Comparison of ENCODE assay signal across 8 cellular contexts in the genomic region with DNA sequence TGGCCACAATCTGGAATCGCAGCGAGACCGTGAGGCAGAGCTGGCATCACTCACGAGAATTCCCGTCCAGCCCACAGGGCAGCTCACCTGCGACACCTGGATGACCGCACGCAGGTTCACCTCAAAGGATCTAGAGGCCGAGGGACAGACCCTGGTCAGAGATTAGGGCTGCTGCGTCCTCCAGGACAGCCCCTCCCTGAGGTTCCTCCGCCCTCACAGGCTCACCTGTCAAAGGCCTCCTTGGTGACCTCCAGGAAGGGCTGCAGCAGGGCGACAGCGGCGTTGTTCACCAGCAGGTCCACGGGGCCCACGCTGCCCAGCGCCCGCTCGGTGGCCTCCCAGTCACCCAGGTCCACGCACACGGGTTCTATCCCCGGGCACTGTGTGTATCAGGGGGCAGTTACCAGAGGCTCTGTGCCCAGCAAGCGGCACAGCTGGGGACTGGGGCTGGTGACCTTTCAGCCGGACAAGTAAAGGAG. TPM values are rescaled to one million over a fixed set of nuclear protein-coding genes. Genes with fewer than 3 reads are reported as not detected.
DNase-seq lines count a peak whose midpoint lies in the region; ATAC-seq, FAIRE-seq and TF ChIP-seq lines count a peak whose summit lies in the region.

No MANE protein-coding gene starts in this region.

- no peaks in the 10 kb centered on the region for H3K36me3 ChIP-seq in adrenal gland (replicated peaks in 1 of 2)
- H3K36me3 ChIP-seq in HepG2 (replicated peaks in 1 of 2; ENCODE audit: control insufficient read depth in 1 of 2, insufficient read depth in 2 of 2, low read length in 2 of 2): peaks cover 5 to 12% of the 10 kb centered on the region in 2 experiments
- peaks cover 0 to 13% (median 8%) of the 10 kb centered on the region in 3 donors for H3K36me3 ChIP-seq in tibial artery

- H3K4me2 ChIP-seq in HepG2 (ENCODE audit: low read depth, low read length): peak overlapping the region; percentile 95

- BruUV-seq in HepG2 (replicated peaks; lab: Mats Ljungman, UMichigan): no TSS peak

- 38 to 78% (median 41%) methylated on average over 9 to 24 of the region's 24 CpGs for WGBS in adrenal gland, 4 donors
- WGBS in HepG2 (ENCODE audit: low lambda C conversion rate): 17% methylated on average over 14 of the region's 24 CpGs

- no peak for ATAC-seq in activated T-cell treated with anti-CD3 and anti-CD28 coated beads, Interleukin-2, amount 50 U/mL, for 72 hours (replicated peaks in 1 of 2)
- ATAC-seq in HepG2 (no peak), GM19023 (IDR thresholded peaks at IDR 0.05; ENCODE audit: unreplicated experiment) (no peak), HG02571 (IDR thresholded peaks at IDR 0.05; ENCODE audit: unreplicated experiment) (no peak)

- intact Hi-C loops in adrenal gland (cut with DNase I) (loop anchor here in 1 of 2 donors (10.0 kb wide), 1 partner anchor 278 kb away; the partner anchor contains the start of gene CD7), HepG2 (cut with micrococcal nuclease; ENCODE audit: unreplicated experiment) (loop anchor here (1.0 to 5.0 kb wide), 5 partner anchors 13 to 116 kb away; partner anchors contain the start of genes GPS1, LRRC45 and RFNG), tibial artery (cut with DNase I; ENCODE audit: low total_unique reads) (loop anchor here (5.0 kb wide), 1 partner anchor 61 kb away; the partner anchor contains the start of gene FASN)

- H4K20me1 ChIP-seq in HepG2 (ENCODE audit: insufficient read depth, low read length): peaks cover 20% of the 10 kb centered on the region

- H3K9ac ChIP-seq in HepG2 (ENCODE audit: insufficient read depth, low read depth, low read length): peak overlapping the region; percentile 91

- peaks cover 12% of the 10 kb centered on the region for H3K4me1 Mint-ChIP-seq in activated T-cell treated with anti-CD3 and anti-CD28 coated beads, Interleukin-2, amount 50 U/mL, for 72 hours (ENCODE audit: low read depth)

- no peak for FAIRE-seq in HepG2 (lab: Jason Lieb, UNC)

- in situ Hi-C loops in HepG2 (cut with HindIII; ENCODE audit: extremely low pct_ligation_motif_present, low pct_unique_long_range_greater_than_20kb): loop anchor here (5.0 kb wide), 1 partner anchor 121 kb away; no protein-coding TSS in a partner anchor

- no peak overlapping the region for H3K27ac Mint-ChIP-seq in activated T-cell treated with anti-CD3 and anti-CD28 coated beads, Interleukin-2, amount 50 U/mL, for 72 hours

- no peaks in the 10 kb centered on the region for H3K27me3 ChIP-seq in adrenal gland
- no peaks in the 10 kb centered on the region for H3K27me3 ChIP-seq in HepG2 (ENCODE audit: control insufficient read depth in 1 of 2, insufficient read depth in 2 of 2, low read length in 2 of 2)
- peaks cover 0 to 19% of the 10 kb centered on the region in 2 donors for H3K27me3 ChIP-seq in tibial artery

- H3K9me3 ChIP-seq in adrenal gland (replicated peaks in 1 of 3) (no peaks in the 10 kb centered on the region), HepG2 (ENCODE audit: low read length) (no peaks in the 10 kb centered on the region), tibial artery (no peaks in the 10 kb centered on the region)

- CTCF ChIA-PET in HepG2 (lab: Yijun Ruan, JAX; ENCODE audit: low intra/inter-chr PET ratio, low total read pairs): interaction anchor here (1.1 to 1.8 kb wide), 2 partner anchors 14 to 78 kb away, joined by 3 to 7 read pairs; no protein-coding TSS in a partner anchor

- no peaks in the 10 kb centered on the region for H3K9me3 Mint-ChIP-seq in activated T-cell treated with anti-CD3 and anti-CD28 coated beads, Interleukin-2, amount 50 U/mL, for 72 hours

- peaks cover 14 to 19% of the 10 kb centered on the region in 2 donors for H3K4me1 ChIP-seq in adrenal gland (replicated peaks in 1 of 2)
- peaks cover 60% of the 10 kb centered on the region for H3K4me1 ChIP-seq in HepG2 (ENCODE audit: insufficient read depth, low read length)
- peaks cover 0 to 28% (median 21%) of the 10 kb centered on the region in 4 donors for H3K4me1 ChIP-seq in tibial artery

- TF ChIP-seq POLR2A in adrenal gland (IDR thresholded peaks at IDR 0.05) (no peak), HepG2 (IDR thresholded peaks at IDR 0.05; ENCODE audit: insufficient read depth in 1 of 2, low read depth in 2 of 2, low read length in 2 of 2) (no peak; a peak in 1 of 4 replicates)

- H3K27ac ChIP-seq in adrenal gland (peak overlapping the region; percentile 90 to 99 (median 93)), HepG2 (ENCODE audit: extremely low read length, insufficient read depth, low read length) (peak overlapping the region; percentile 91), tibial artery (peak overlapping the region; percentile 96 to 99)

- DNase-seq in activated T-cell treated with anti-CD3 and anti-CD28 coated beads, Interleukin-2, amount 50 U/mL, for 72 hours: no peak
- DNase-seq in activated T-cell treated with anti-CD3 and anti-CD28 coated beads, Interleukin-2, amount 50 U/mL, for 1 hour: no peak
- DNase-seq in adrenal gland: no peak
- no peak for DNase-seq in HepG2 (ENCODE audit: low spot score)
- no peak for DNase-seq in tibial artery
- no peak for DNase-seq in amygdala (lab: John Stamatoyannopoulos, UW)

- no peaks in the 10 kb centered on the region for H3K27me3 Mint-ChIP-seq in activated T-cell treated with anti-CD3 and anti-CD28 coated beads, Interleukin-2, amount 50 U/mL, for 72 hours (ENCODE audit: low read depth)

- no peak overlapping the region for H2AFZ ChIP-seq in HepG2 (ENCODE audit: low read length)

- TF ChIP-seq CTCF in adrenal gland (IDR thresholded peaks at IDR 0.05) (no peak), HepG2 (CRISPR knock-in tag; IDR thresholded peaks at IDR 0.05) (0 out of 2 replicates have a peak, but pooled peaks have one; percentile 2), tibial artery (IDR thresholded peaks at IDR 0.05) (no peak)

- H3K36me3 Mint-ChIP-seq in activated T-cell treated with anti-CD3 and anti-CD28 coated beads, Interleukin-2, amount 50 U/mL, for 72 hours (ENCODE audit: insufficient read depth in 2 of 2): no peaks in the 10 kb centered on the region

- POLR2A ChIA-PET in HepG2 (lab: Yijun Ruan, JAX): interaction anchor here (0.9 to 6.2 kb wide), 10 partner anchors 14 to 215 kb away, joined by 3 to 112 read pairs (median 14); partner anchors contain the start of genes ARHGDIA, CENPX, FASN and LRRC45

- TF ChIP-seq EP300 in HepG2 (IDR thresholded peaks at IDR 0.05; ENCODE audit: low read depth in 2 of 2, low read length in 2 of 2) (no peak), HepG2 (CRISPR knock-in tag; IDR thresholded peaks at IDR 0.05; ENCODE audit: borderline replicate concordance) (no peak)

- H3K79me2 ChIP-seq in HepG2 (ENCODE audit: insufficient read depth, low read length): peaks cover 13% of the 10 kb centered on the region

- peak overlapping the region; percentile 86 to 89 for H3K4me3 Mint-ChIP-seq in activated T-cell treated with anti-CD3 and anti-CD28 coated beads, Interleukin-2, amount 50 U/mL, for 72 hours

- H3K4me3 ChIP-seq in adrenal gland (peak overlapping the region in 3 of 4 donors; percentile 28 to 69 (median 55)), HepG2 (replicated peaks in 1 of 3; ENCODE audit: insufficient read depth in 1 of 3, low read depth in 2 of 3, low read length in 3 of 3) (peak overlapping the region; percentile 87 to 98 (median 93)), tibial artery (peak overlapping the region; percentile 64 to 97)

- no peak for TF ChIP-seq RAD21 in HepG2 (CRISPR knock-in tag; IDR thresholded peaks at IDR 0.05)

RNA-seq across cellular contexts. Expression of gene DCXR, which starts 0.8 kb away (rescaled TPM):
- 100 to 1,000 TPM; 114 to 125 TPM for total RNA-seq in activated T-cell treated with anti-CD3 and anti-CD28 coated beads, Interleukin-2, amount 50 U/mL, for 72 hours
- total RNA-seq in adrenal gland: 100 to 1,000 TPM in 6 of 8 donors, 10 to 100 TPM in 2; 66.9 to 183 (median 111) TPM
- 100 to 1,000 TPM in 1 of 3 donors, 10 to 100 TPM in 2; 67.7 to 163 (median 96.0) TPM for polyA plus RNA-seq in adrenal gland
- total RNA-seq in HepG2 (2016; rRNA removed; fragmentation: Illumina TruSeq; extraction: Trizol): 286 and 311 TPM in 2 replicates
- total RNA-seq in HepG2 (2016; cell fraction: cytosol; rRNA removed; fragmentation: Illumina TruSeq; extraction: Trizol; ENCODE audit: low read depth): 275 and 353 TPM in 2 replicates
- 302 and 321 TPM in 2 replicates for total RNA-seq in HepG2 (2016; cell fraction: insoluble cytoplasmic fraction; rRNA removed; fragmentation: Illumina TruSeq; extraction: Trizol)
- 228 and 297 TPM in 2 replicates for total RNA-seq in HepG2 (2016; cell fraction: membrane; rRNA removed; fragmentation: Illumina TruSeq; extraction: Trizol)
- 132 and 152 TPM in 2 replicates for total RNA-seq in HepG2 (2016; cell fraction: nucleus; rRNA removed; fragmentation: Illumina TruSeq; extraction: Trizol)
- polyA plus RNA-seq in HepG2 (2011; rRNA removed): 287 and 290 TPM in 2 replicates
- polyA plus RNA-seq in HepG2 (2011; cell fraction: cytosol; rRNA removed): 253 and 424 TPM in 2 replicates
- polyA plus RNA-seq in HepG2 (2011; cell fraction: nucleus; rRNA removed): 645 and 737 TPM in 2 replicates
- polyA plus RNA-seq in HepG2 (2012): 190 and 266 TPM in 2 replicates
- polyA plus RNA-seq in HepG2 (2016; cell fraction: cytosol; fragmentation: Illumina TruSeq; extraction: Trizol; ENCODE audit: low read depth): 398 and 426 TPM in 2 replicates
- polyA plus RNA-seq in HepG2 (2016; cell fraction: insoluble cytoplasmic fraction; fragmentation: Illumina TruSeq; extraction: Trizol; ENCODE audit: low read depth): 296 and 330 TPM in 2 replicates
- 308 and 335 TPM in 2 replicates for polyA plus RNA-seq in HepG2 (2016; cell fraction: membrane; fragmentation: Illumina TruSeq; extraction: Trizol; ENCODE audit: low read depth)
- 280 and 299 TPM in 2 replicates for polyA plus RNA-seq in HepG2 (2016; cell fraction: nucleus; fragmentation: Illumina TruSeq; extraction: Trizol; ENCODE audit: insufficient read depth, low read depth)
- polyA minus RNA-seq in HepG2 (2011; rRNA and poly(A)+ RNA removed; ENCODE audit: low replicate concordance): 73.9 and 172 TPM in 2 replicates
- 52.1 and 74.6 TPM in 2 replicates for polyA minus RNA-seq in HepG2 (2011; cell fraction: cytosol; rRNA and poly(A)+ RNA removed)
- polyA minus RNA-seq in HepG2 (2011; cell fraction: nucleus; rRNA and poly(A)+ RNA removed): 61.5 and 67.5 TPM in 2 replicates

RNA-seq across cellular contexts. Expression of gene RAC3, which starts 5.2 kb away (rescaled TPM):
- 10 to 100 TPM in 1 of 2 donors, 1 to 10 TPM in 1; 8.5 to 13.1 TPM for total RNA-seq in activated T-cell treated with anti-CD3 and anti-CD28 coated beads, Interleukin-2, amount 50 U/mL, for 72 hours
- total RNA-seq in adrenal gland: 10 to 100 TPM in 1 of 8 donors, 1 to 10 TPM in 7; 3.0 to 13.5 (median 4.4) TPM
- 10 to 100 TPM in 1 of 3 donors, 1 to 10 TPM in 2; 1.6 to 10.5 (median 9.0) TPM for polyA plus RNA-seq in adrenal gland
- 4.0 and 10.5 TPM in 2 replicates for total RNA-seq in HepG2 (2016; rRNA removed; fragmentation: Illumina TruSeq; extraction: Trizol)
- 6.8 and 9.8 TPM in 2 replicates for total RNA-seq in HepG2 (2016; cell fraction: cytosol; rRNA removed; fragmentation: Illumina TruSeq; extraction: Trizol; ENCODE audit: low read depth)
- 3.9 and 12.6 TPM in 2 replicates for total RNA-seq in HepG2 (2016; cell fraction: insoluble cytoplasmic fraction; rRNA removed; fragmentation: Illumina TruSeq; extraction: Trizol)
- 7.3 and 10.1 TPM in 2 replicates for total RNA-seq in HepG2 (2016; cell fraction: membrane; rRNA removed; fragmentation: Illumina TruSeq; extraction: Trizol)
- total RNA-seq in HepG2 (2016; cell fraction: nucleus; rRNA removed; fragmentation: Illumina TruSeq; extraction: Trizol): 11.7 and 12.9 TPM in 2 replicates
- 21.3 and 24.1 TPM in 2 replicates for polyA plus RNA-seq in HepG2 (2011; rRNA removed)
- 12.8 and 16.7 TPM in 2 replicates for polyA plus RNA-seq in HepG2 (2011; cell fraction: cytosol; rRNA removed)
- 111 and 165 TPM in 2 replicates for polyA plus RNA-seq in HepG2 (2011; cell fraction: nucleus; rRNA removed)
- 6.3 and 10.6 TPM in 2 replicates for polyA plus RNA-seq in HepG2 (2012)
- polyA plus RNA-seq in HepG2 (2016; cell fraction: cytosol; fragmentation: Illumina TruSeq; extraction: Trizol; ENCODE audit: low read depth): 10.4 and 12.0 TPM in 2 replicates
- 6.0 and 7.2 TPM in 2 replicates for polyA plus RNA-seq in HepG2 (2016; cell fraction: insoluble cytoplasmic fraction; fragmentation: Illumina TruSeq; extraction: Trizol; ENCODE audit: low read depth)
- 8.8 and 10.0 TPM in 2 replicates for polyA plus RNA-seq in HepG2 (2016; cell fraction: membrane; fragmentation: Illumina TruSeq; extraction: Trizol; ENCODE audit: low read depth)
- 45.9 and 51.6 TPM in 2 replicates for polyA plus RNA-seq in HepG2 (2016; cell fraction: nucleus; fragmentation: Illumina TruSeq; extraction: Trizol; ENCODE audit: insufficient read depth, low read depth)
- polyA minus RNA-seq in HepG2 (2011; rRNA and poly(A)+ RNA removed; ENCODE audit: low replicate concordance): 12.6 and 13.2 TPM in 2 replicates
- polyA minus RNA-seq in HepG2 (2011; cell fraction: cytosol; rRNA and poly(A)+ RNA removed): 3.0 and 3.6 TPM in 2 replicates
- 6.7 and 7.6 TPM in 2 replicates for polyA minus RNA-seq in HepG2 (2011; cell fraction: nucleus; rRNA and poly(A)+ RNA removed)

RNA-seq across cellular contexts. Expression of gene LRRC45, which starts 13.6 kb away (rescaled TPM):
- 10 to 100 TPM; 11.8 to 15.4 TPM for total RNA-seq in activated T-cell treated with anti-CD3 and anti-CD28 coated beads, Interleukin-2, amount 50 U/mL, for 72 hours
- total RNA-seq in adrenal gland (10 to 100 TPM in 6 of 8 donors, 1 to 10 TPM in 2; 3.0 to 24.2 (median 12.6) TPM), HepG2 (2016; rRNA removed; fragmentation: Illumina TruSeq; extraction: Trizol) (21.4 and 48.1 TPM in 2 replicates)
- polyA plus RNA-seq in adrenal gland (10 to 100 TPM in 2 of 3 donors, 1 to 10 TPM in 1; 1.2 to 24.5 (median 15.4) TPM), HepG2 (2011; rRNA removed) (11.6 and 14.1 TPM in 2 replicates)
- 30.2 and 31.8 TPM in 2 replicates for total RNA-seq in HepG2 (2016; cell fraction: cytosol; rRNA removed; fragmentation: Illumina TruSeq; extraction: Trizol; ENCODE audit: low read depth)
- total RNA-seq in HepG2 (2016; cell fraction: insoluble cytoplasmic fraction; rRNA removed; fragmentation: Illumina TruSeq; extraction: Trizol): 20.6 and 49.6 TPM in 2 replicates
- total RNA-seq in HepG2 (2016; cell fraction: membrane; rRNA removed; fragmentation: Illumina TruSeq; extraction: Trizol): 14.9 and 19.0 TPM in 2 replicates
- 49.7 and 54.4 TPM in 2 replicates for total RNA-seq in HepG2 (2016; cell fraction: nucleus; rRNA removed; fragmentation: Illumina TruSeq; extraction: Trizol)
- 5.5 and 10.0 TPM in 2 replicates for polyA plus RNA-seq in HepG2 (2011; cell fraction: cytosol; rRNA removed)
- 112 and 182 TPM in 2 replicates for polyA plus RNA-seq in HepG2 (2011; cell fraction: nucleus; rRNA removed)
- polyA plus RNA-seq in HepG2 (2012): 7.5 and 8.8 TPM in 2 replicates
- polyA plus RNA-seq in HepG2 (2016; cell fraction: cytosol; fragmentation: Illumina TruSeq; extraction: Trizol; ENCODE audit: low read depth): 3.3 and 4.2 TPM in 2 replicates
- polyA plus RNA-seq in HepG2 (2016; cell fraction: insoluble cytoplasmic fraction; fragmentation: Illumina TruSeq; extraction: Trizol; ENCODE audit: low read depth): 19.5 and 19.7 TPM in 2 replicates
- 9.1 and 9.2 TPM in 2 replicates for polyA plus RNA-seq in HepG2 (2016; cell fraction: membrane; fragmentation: Illumina TruSeq; extraction: Trizol; ENCODE audit: low read depth)
- polyA plus RNA-seq in HepG2 (2016; cell fraction: nucleus; fragmentation: Illumina TruSeq; extraction: Trizol; ENCODE audit: insufficient read depth, low read depth): 129 and 136 TPM in 2 replicates
- 11.1 and 15.7 TPM in 2 replicates for polyA minus RNA-seq in HepG2 (2011; rRNA and poly(A)+ RNA removed; ENCODE audit: low replicate concordance)
- polyA minus RNA-seq in HepG2 (2011; cell fraction: cytosol; rRNA and poly(A)+ RNA removed): 6.1 and 8.2 TPM in 2 replicates
- 25.0 and 27.2 TPM in 2 replicates for polyA minus RNA-seq in HepG2 (2011; cell fraction: nucleus; rRNA and poly(A)+ RNA removed)

RNA-seq across cellular contexts. Expression of gene CENPX, which starts 14.0 kb away (rescaled TPM):
- total RNA-seq in activated T-cell treated with anti-CD3 and anti-CD28 coated beads, Interleukin-2, amount 50 U/mL, for 72 hours: 10 to 100 TPM; 32.2 to 44.0 TPM
- total RNA-seq in adrenal gland (10 to 100 TPM; 24.3 to 75.9 (median 41.0) TPM), HepG2 (2016; rRNA removed; fragmentation: Illumina TruSeq; extraction: Trizol) (166 and 170 TPM in 2 replicates)
- polyA plus RNA-seq in adrenal gland (10 to 100 TPM; 11.2 to 70.9 (median 58.3) TPM), HepG2 (2011; rRNA removed) (92.7 and 96.7 TPM in 2 replicates)
- total RNA-seq in HepG2 (2016; cell fraction: cytosol; rRNA removed; fragmentation: Illumina TruSeq; extraction: Trizol; ENCODE audit: low read depth): 262 and 321 TPM in 2 replicates
- 171 and 173 TPM in 2 replicates for total RNA-seq in HepG2 (2016; cell fraction: insoluble cytoplasmic fraction; rRNA removed; fragmentation: Illumina TruSeq; extraction: Trizol)
- total RNA-seq in HepG2 (2016; cell fraction: membrane; rRNA removed; fragmentation: Illumina TruSeq; extraction: Trizol): 221 and 277 TPM in 2 replicates
- 85.1 and 103 TPM in 2 replicates for total RNA-seq in HepG2 (2016; cell fraction: nucleus; rRNA removed; fragmentation: Illumina TruSeq; extraction: Trizol)
- 88.8 and 138 TPM in 2 replicates for polyA plus RNA-seq in HepG2 (2011; cell fraction: cytosol; rRNA removed)
- 166 and 170 TPM in 2 replicates for polyA plus RNA-seq in HepG2 (2011; cell fraction: nucleus; rRNA removed)
- polyA plus RNA-seq in HepG2 (2012): 46.3 and 61.5 TPM in 2 replicates
- 176 and 237 TPM in 2 replicates for polyA plus RNA-seq in HepG2 (2016; cell fraction: cytosol; fragmentation: Illumina TruSeq; extraction: Trizol; ENCODE audit: low read depth)
- 143 and 150 TPM in 2 replicates for polyA plus RNA-seq in HepG2 (2016; cell fraction: insoluble cytoplasmic fraction; fragmentation: Illumina TruSeq; extraction: Trizol; ENCODE audit: low read depth)
- polyA plus RNA-seq in HepG2 (2016; cell fraction: membrane; fragmentation: Illumina TruSeq; extraction: Trizol; ENCODE audit: low read depth): 176 and 221 TPM in 2 replicates
- 178 and 180 TPM in 2 replicates for polyA plus RNA-seq in HepG2 (2016; cell fraction: nucleus; fragmentation: Illumina TruSeq; extraction: Trizol; ENCODE audit: insufficient read depth, low read depth)
- polyA minus RNA-seq in HepG2 (2011; rRNA and poly(A)+ RNA removed; ENCODE audit: low replicate concordance): 32.0 and 49.8 TPM in 2 replicates
- polyA minus RNA-seq in HepG2 (2011; cell fraction: cytosol; rRNA and poly(A)+ RNA removed): 14.8 and 16.2 TPM in 2 replicates
- polyA minus RNA-seq in HepG2 (2011; cell fraction: nucleus; rRNA and poly(A)+ RNA removed): 20.0 and 26.9 TPM in 2 replicates

RNA-seq across cellular contexts. Expression of gene RFNG, which starts 14.9 kb away (rescaled TPM):
- 10 to 100 TPM; 31.0 to 42.2 TPM for total RNA-seq in activated T-cell treated with anti-CD3 and anti-CD28 coated beads, Interleukin-2, amount 50 U/mL, for 72 hours
- total RNA-seq in adrenal gland (10 to 100 TPM; 26.8 to 69.5 (median 47.4) TPM), HepG2 (2016; rRNA removed; fragmentation: Illumina TruSeq; extraction: Trizol) (27.8 and 64.0 TPM in 2 replicates)
- polyA plus RNA-seq in adrenal gland (10 to 100 TPM; 21.2 to 78.0 (median 74.0) TPM), HepG2 (2011; rRNA removed) (61.4 and 90.6 TPM in 2 replicates)
- 72.5 and 73.8 TPM in 2 replicates for total RNA-seq in HepG2 (2016; cell fraction: cytosol; rRNA removed; fragmentation: Illumina TruSeq; extraction: Trizol; ENCODE audit: low read depth)
- total RNA-seq in HepG2 (2016; cell fraction: insoluble cytoplasmic fraction; rRNA removed; fragmentation: Illumina TruSeq; extraction: Trizol): 23.6 and 61.0 TPM in 2 replicates
- 95.0 and 98.0 TPM in 2 replicates for total RNA-seq in HepG2 (2016; cell fraction: membrane; rRNA removed; fragmentation: Illumina TruSeq; extraction: Trizol)
- total RNA-seq in HepG2 (2016; cell fraction: nucleus; rRNA removed; fragmentation: Illumina TruSeq; extraction: Trizol): 53.3 and 60.7 TPM in 2 replicates
- polyA plus RNA-seq in HepG2 (2011; cell fraction: cytosol; rRNA removed): 36.1 and 62.0 TPM in 2 replicates
- 548 and 733 TPM in 2 replicates for polyA plus RNA-seq in HepG2 (2011; cell fraction: nucleus; rRNA removed)
- 60.9 and 71.7 TPM in 2 replicates for polyA plus RNA-seq in HepG2 (2012)
- 106 and 121 TPM in 2 replicates for polyA plus RNA-seq in HepG2 (2016; cell fraction: cytosol; fragmentation: Illumina TruSeq; extraction: Trizol; ENCODE audit: low read depth)
- 35.7 and 47.7 TPM in 2 replicates for polyA plus RNA-seq in HepG2 (2016; cell fraction: insoluble cytoplasmic fraction; fragmentation: Illumina TruSeq; extraction: Trizol; ENCODE audit: low read depth)
- polyA plus RNA-seq in HepG2 (2016; cell fraction: membrane; fragmentation: Illumina TruSeq; extraction: Trizol; ENCODE audit: low read depth): 128 and 132 TPM in 2 replicates
- polyA plus RNA-seq in HepG2 (2016; cell fraction: nucleus; fragmentation: Illumina TruSeq; extraction: Trizol; ENCODE audit: insufficient read depth, low read depth): 227 and 229 TPM in 2 replicates
- polyA minus RNA-seq in HepG2 (2011; rRNA and poly(A)+ RNA removed; ENCODE audit: low replicate concordance): 12.3 and 58.2 TPM in 2 replicates
- 21.9 and 29.0 TPM in 2 replicates for polyA minus RNA-seq in HepG2 (2011; cell fraction: cytosol; rRNA and poly(A)+ RNA removed)
- polyA minus RNA-seq in HepG2 (2011; cell fraction: nucleus; rRNA and poly(A)+ RNA removed): 29.7 and 35.9 TPM in 2 replicates
